9 cellular contexts compared by ENCODE assay signal in genomic region chr20:49483706-49484101, GRCh38. TPM values are rescaled to one million over a fixed set of nuclear protein-coding genes. Genes with fewer than 3 reads are reported as not detected.
DNase-seq lines count a peak whose midpoint lies in the region; ATAC-seq and TF ChIP-seq lines count a peak whose summit lies in the region.
"Had no signal": no experiment of that assay in that cellular context is flagged by ENCODE, and none has a peak within 500 bp of the region (broad histone marks: within the 10 kb centered on the region; RNA-seq: fewer than 3 reads in every experiment).

No MANE protein-coding gene starts in this region.

- no peaks in the 10 kb centered on the region for H3K79me2 ChIP-seq in neural cell (replicated peaks; ENCODE audit: insufficient read depth, low read length)

- peak overlapping the region in 1 of 12 donors; percentile 77 for H3K27ac ChIP-seq in heart left ventricle
- H3K27ac ChIP-seq in cingulate gyrus (ENCODE audit: low read depth, low read length) = peak overlapping the region; percentile 69
- H3K27ac ChIP-seq in neural cell (ENCODE audit: low read length) = peak overlapping the region; percentile 64
- no peak overlapping the region for H3K27ac ChIP-seq in vagina
- H3K27ac ChIP-seq: epithelial cell of prostate had no signal

- TF ChIP-seq POLR2A in heart left ventricle (IDR thresholded peaks at IDR 0.05) (no peak), vagina (IDR thresholded peaks at IDR 0.05) (no peak)

- H3K4me1 ChIP-seq in heart left ventricle = peaks cover 0 to 27% (median 13%) of the 10 kb centered on the region in 12 donors
- peaks cover 27% of the 10 kb centered on the region for H3K4me1 ChIP-seq in vagina

- intact Hi-C loops in heart left ventricle (cut with DNase I) (loop anchor here (1.0 to 5.0 kb wide), 7 partner anchors 49 to 149 kb away; no protein-coding TSS in a partner anchor), Right ventricle myocardium inferior (cut with DNase I) (loop anchor here (1.0 kb wide), 2 partner anchors 99 to 149 kb away; no protein-coding TSS in a partner anchor), vagina (cut with DNase I) (loop anchor here (5.0 kb wide), 2 partner anchors 101 to 151 kb away; no protein-coding TSS in a partner anchor)

- DNase-seq in heart left ventricle (no peak), Right ventricle myocardium inferior (ENCODE audit: missing footprints) (no peak), vagina (ENCODE audit: extremely low spot score in 2 of 2) (no peak), DMS153 (lab: John Stamatoyannopoulos, UW) (no peak), NCI-H1930 (lab: John Stamatoyannopoulos, UW) (no peak), ACHN (no peak)

- TF ChIP-seq EP300 in neural cell (conservative IDR thresholded peaks at IDR 0.05; ENCODE audit: poor library complexity, severe bottlenecking) = no peak

- H3F3A ChIP-seq in neural cell (ENCODE audit: insufficient read depth, low read length, poor library complexity, severe bottlenecking) = no peaks in the 10 kb centered on the region

- in situ Hi-C loops in ACHN (cut with HindIII; ENCODE audit: low pct_ligation_motif_present, low pct_unique_long_range_greater_than_20kb, low sequenced_read_pairs) = no loop called here

- no peak overlapping the region for H3K4me2 ChIP-seq in neural cell (ENCODE audit: low read length)

- H3K4me3 ChIP-seq in heart left ventricle (peak overlapping the region in 11 of 12 donors; percentile 22 to 64 (median 47)), neural cell (ENCODE audit: low read length) (peak overlapping the region; percentile 86), vagina (peak overlapping the region; percentile 40 to 60)

- TF ChIP-seq CTCF in heart left ventricle (IDR thresholded peaks at IDR 0.05) (no peak), neural cell (IDR thresholded peaks at IDR 0.05; ENCODE audit: poor library complexity, severe bottlenecking) (no peak), vagina (IDR thresholded peaks at IDR 0.05) (no peak)

- 1% methylated on average over 14 to 37 of the region's 37 CpGs for WGBS in heart left ventricle, 4 donors

- no peak for ATAC-seq in heart left ventricle
- ATAC-seq in Right ventricle myocardium inferior = no peak

- H4K20me1 ChIP-seq in neural cell (ENCODE audit: insufficient read depth) = no peaks in the 10 kb centered on the region

- H3K9me3 ChIP-seq in heart left ventricle (no peaks in the 10 kb centered on the region), neural cell (ENCODE audit: low read length) (no peaks in the 10 kb centered on the region), vagina (no peaks in the 10 kb centered on the region)

- H3K27me3 ChIP-seq in heart left ventricle (peaks cover 0 to 43% (median 16%) of the 10 kb centered on the region in 9 donors), neural cell (ENCODE audit: insufficient read depth, low read depth, low read length) (no peaks in the 10 kb centered on the region), vagina (peaks cover 6% of the 10 kb centered on the region)

- H3K36me3 ChIP-seq in heart left ventricle (no peaks in the 10 kb centered on the region), neural cell (ENCODE audit: insufficient read depth, low read length) (no peaks in the 10 kb centered on the region), vagina (no peaks in the 10 kb centered on the region)

- no peaks in the 10 kb centered on the region for H3K9me2 ChIP-seq in neural cell (ENCODE audit: insufficient read depth, low read length)

- TF ChIP-seq RAD21 in neural cell (conservative IDR thresholded peaks at IDR 0.05) = no peak

- peak overlapping the region; percentile 89 for H3K9ac ChIP-seq in neural cell (ENCODE audit: low read length)

- H2AFZ ChIP-seq in neural cell (ENCODE audit: low read depth, low read length) = peak overlapping the region; percentile 85

TF ChIP-seq in neural cell, 6 proteins besides CTCF, POLR2A, EP300 and RAD21:
- TF ChIP-seq MXI1 (conservative IDR thresholded peaks at IDR 0.05; ENCODE audit: poor library complexity, severe bottlenecking) (no peak), EZH2 (IDR thresholded peaks at IDR 0.05; ENCODE audit: borderline replicate concordance, insufficient read depth, low read length, poor library complexity, severe bottlenecking) (no peak), REST (IDR thresholded peaks at IDR 0.05; ENCODE audit: borderline replicate concordance) (no peak), TAF1 (IDR thresholded peaks at IDR 0.05; ENCODE audit: low read depth) (no peak), SMC3 (conservative IDR thresholded peaks at IDR 0.05; ENCODE audit: poor library complexity) (no peak)

RNA-seq across cellular contexts. Expression of gene KCNB1, which starts 1.2 kb away (rescaled TPM):
- total RNA-seq in heart left ventricle = 1 to 10 TPM in 7 of 9 donors, under 1 TPM in 2; 0.72 to 4.9 (median 1.3) TPM
- polyA plus RNA-seq in heart left ventricle = 1 to 10 TPM in 1 of 2 donors, under 1 TPM in 1; 0.84 to 1.9 TPM
- total RNA-seq in Right ventricle myocardium inferior = 0.81 TPM
- 3.6 and 4.4 TPM in 2 replicates for polyA plus RNA-seq in neural cell
- polyA minus RNA-seq in neural cell = 14.6 and 19.7 TPM in 2 replicates
- total RNA-seq in vagina = 2.0 TPM
